In genomic region chr12:4857472-4858291, GRCh38 we compare ENCODE assay signal across 9 cellular contexts. TPM values are rescaled to one million over a fixed set of nuclear protein-coding genes. Genes with fewer than 3 reads are reported as not detected.
DNase-seq lines count a peak whose midpoint lies in the region; ATAC-seq and TF ChIP-seq lines count a peak whose summit lies in the region.
"Had no signal": no experiment of that assay in that cellular context is flagged by ENCODE, and none has a peak within 500 bp of the region (broad histone marks: within the 10 kb centered on the region; RNA-seq: fewer than 3 reads in every experiment).

No MANE protein-coding gene starts in this region.

- H3K4me3 Mint-ChIP-seq in CD4-positive, alpha-beta T cell: peak overlapping the region; percentile 68

- no peaks in the 10 kb centered on the region for H3K79me2 ChIP-seq in osteoblast (ENCODE audit: insufficient read depth, low read length)

- intact Hi-C loops in CD4-positive, alpha-beta T cell (cut with DNase I, micrococcal nuclease): loop anchor here (5.0 to 10.0 kb wide), 5 partner anchors 145 to 940 kb away; no protein-coding TSS in a partner anchor

- no peak for TF ChIP-seq POLR2A in suprapubic skin (IDR thresholded peaks at IDR 0.05)

- POLR2A ChIA-PET in CD4-positive, alpha-beta T cell (lab: Charles Lee): interaction anchor here (0.5 to 1.3 kb wide), 5 partner anchors 10 to 208 kb away, joined by 3 to 5 read pairs (median 3); partner anchors contain the start of genes AKAP3 and NDUFA9

- H3K27ac Mint-ChIP-seq in CD4-positive, alpha-beta T cell: no peak overlapping the region

- H3K36me3 ChIP-seq in MG63 (no peaks in the 10 kb centered on the region), osteoblast (ENCODE audit: insufficient read depth, low read length) (no peaks in the 10 kb centered on the region), suprapubic skin (no peaks in the 10 kb centered on the region)

- H3K4me3 ChIP-seq in MG63 (no peak overlapping the region), osteoblast (ENCODE audit: insufficient read depth, low read length) (peak overlapping the region; percentile 42), suprapubic skin (no peak overlapping the region)
- H3K4me3 ChIP-seq: SK-N-MC had no signal

- H3K9me3 ChIP-seq in CD4-positive, alpha-beta T cell (ENCODE audit: control insufficient read depth, low read length): no peaks in the 10 kb centered on the region
- H3K9me3 ChIP-seq in MG63 (no peaks in the 10 kb centered on the region), osteoblast (ENCODE audit: low read depth, low read length) (no peaks in the 10 kb centered on the region), suprapubic skin (no peaks in the 10 kb centered on the region)

- peak; percentile 92 for ATAC-seq in CD4-positive, alpha-beta T cell (ENCODE audit: poor library complexity)
- ATAC-seq in GM21515 (IDR thresholded peaks at IDR 0.05; ENCODE audit: unreplicated experiment): peak; percentile 54

- peak overlapping the region; percentile 76 for H3K4me2 ChIP-seq in osteoblast (ENCODE audit: insufficient read depth, low read length)

- no peak overlapping the region for H3K27ac ChIP-seq in CD4-positive, alpha-beta T cell (ENCODE audit: low read depth, low read length)
- no peak overlapping the region for H3K27ac ChIP-seq in osteoblast (ENCODE audit: low read depth, low read length)
- no peak overlapping the region for H3K27ac ChIP-seq in suprapubic skin
- H3K27ac ChIP-seq: SK-N-MC had no signal

- peak; percentile 91 for TF ChIP-seq CTCF in CD4-positive, alpha-beta T cell (IDR thresholded peaks at IDR 0.05)
- TF ChIP-seq CTCF in osteoblast (IDR thresholded peaks at IDR 0.05; ENCODE audit: extremely low read depth, low read depth, low read length): peak; percentile 95
- peak; percentile 65 to 90 for TF ChIP-seq CTCF in suprapubic skin (IDR thresholded peaks at IDR 0.05)

- CTCF ChIA-PET in CD4-positive, alpha-beta T cell (lab: Charles Lee): interaction anchor here (1.0 to 2.0 kb wide), 5 partner anchors 9 to 47 kb away, joined by 3 to 11 read pairs (median 4); no protein-coding TSS in a partner anchor

- no peaks in the 10 kb centered on the region for H4K20me1 ChIP-seq in osteoblast (ENCODE audit: insufficient read depth, low read length)

- TF ChIP-seq EP300 in suprapubic skin (IDR thresholded peaks at IDR 0.05): no peak

- WGBS in suprapubic skin: 6% methylated on average over 24 of the region's 24 CpGs

- peaks cover 32% of the 10 kb centered on the region for H3K27me3 Mint-ChIP-seq in CD4-positive, alpha-beta T cell

- no peaks in the 10 kb centered on the region for H3K27me3 ChIP-seq in CD4-positive, alpha-beta T cell (ENCODE audit: control insufficient read depth, insufficient read depth, low read length)
- H3K27me3 ChIP-seq in MG63 (peaks cover 3% of the 10 kb centered on the region), osteoblast (ENCODE audit: insufficient read depth, low read length) (peaks cover 17% of the 10 kb centered on the region), suprapubic skin (peaks cover 25% of the 10 kb centered on the region)

- peak; percentile 47 to 75 (median 60) for DNase-seq in CD4-positive, alpha-beta T cell
- DNase-seq in MG63: peak; percentile 34
- peak; percentile 9 for DNase-seq in SHP77 treated with DMSO at 0.1 percent for 48 hours (lab: John Stamatoyannopoulos, UW)
- DNase-seq in activated gamma-delta T cell treated with anti-CD3 and anti-CD28 coated beads, Interleukin-2, amount 50 U/mL, for 16 hours (ENCODE audit: low read depth): peak; percentile 58
- DNase-seq in germinal center (ENCODE audit: low spot score): peak; percentile 74
- DNase-seq in osteoblast (ENCODE audit: insufficient read length, low spot score, missing footprints): peak; percentile 95
- DNase-seq in suprapubic skin (ENCODE audit: low spot score in 2 of 2): peak in 1 of 2 donors; percentile 79

- H3K9me3 Mint-ChIP-seq in CD4-positive, alpha-beta T cell: no peaks in the 10 kb centered on the region

- H3K4me1 ChIP-seq in osteoblast (ENCODE audit: insufficient read depth, low read length): no peaks in the 10 kb centered on the region
- peaks cover 9% of the 10 kb centered on the region for H3K4me1 ChIP-seq in suprapubic skin

- H2AFZ ChIP-seq in osteoblast (ENCODE audit: low read length): peak overlapping the region; percentile 56

- H3K36me3 Mint-ChIP-seq in CD4-positive, alpha-beta T cell (ENCODE audit: low read depth): no peaks in the 10 kb centered on the region

- H3K4me1 Mint-ChIP-seq in CD4-positive, alpha-beta T cell (ENCODE audit: low read depth): peaks cover 17% of the 10 kb centered on the region

RNA-seq across cellular contexts. Expression of gene KCNA1, which starts 52.0 kb away (rescaled TPM):
- total RNA-seq in CD4-positive, alpha-beta T cell: not detected
- total RNA-seq in MG63 (2014; rRNA removed; shearing (Covaris generic); ENCODE audit: low replicate concordance): not detected in 2 replicates
- total RNA-seq in osteoblast: under 0.01 TPM in 1 of 2 replicates, not detected in the other
- total RNA-seq in suprapubic skin: not detected
